Comparison of ENCODE assay signal across 15 cellular contexts in the genomic region with DNA sequence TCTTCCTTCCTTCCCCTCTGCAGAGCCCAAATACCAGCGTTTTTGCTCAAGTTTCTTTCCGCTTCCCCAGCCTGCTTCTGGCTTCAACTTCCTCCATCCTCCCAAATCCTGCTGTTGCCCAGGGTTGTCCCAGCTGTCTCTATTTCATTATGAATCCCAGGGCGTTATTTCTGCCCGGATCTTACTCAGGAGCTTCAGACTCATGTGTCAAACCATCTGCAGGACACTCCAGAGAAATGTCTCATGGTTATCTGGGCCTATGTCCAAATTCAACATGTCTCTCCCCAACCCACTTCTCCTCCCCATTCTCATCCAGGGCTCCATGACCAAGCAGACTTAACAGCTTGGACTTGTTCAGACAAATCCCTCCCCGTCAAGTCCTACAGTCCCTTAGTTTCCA. TPM values are rescaled to one million over a fixed set of nuclear protein-coding genes. Genes with fewer than 3 reads are reported as not detected.
DNase-seq lines count a peak whose midpoint lies in the region; ATAC-seq, FAIRE-seq and TF ChIP-seq lines count a peak whose summit lies in the region.
"Had no signal": no experiment of that assay in that cellular context is flagged by ENCODE, and none has a peak within 500 bp of the region (broad histone marks: within the 10 kb centered on the region; RNA-seq: fewer than 3 reads in every experiment).

No MANE protein-coding gene starts in this region.

- intact Hi-C loops in MCF 10A (cut with micrococcal nuclease) = no loop called here
- intact Hi-C loops in breast epithelium (cut with DNase I; ENCODE audit: low total_unique reads) = no loop called here

- H2AFZ ChIP-seq in keratinocyte (ENCODE audit: control insufficient read depth, low read length) = peak overlapping the region; percentile 50

- no peaks in the 10 kb centered on the region for H3K9me1 ChIP-seq in keratinocyte (ENCODE audit: control insufficient read depth, extremely low read depth, insufficient read depth, low read length)

- H3K27ac ChIP-seq in breast epithelium (no peak overlapping the region), keratinocyte (ENCODE audit: control insufficient read depth, insufficient read depth, low read length) (no peak overlapping the region)
- H3K27ac ChIP-seq: thoracic aorta, VCaP had no signal

- H3K27ac Mint-ChIP-seq in MCF 10A (ENCODE audit: low read depth, unreplicated experiment) = peak overlapping the region; percentile 90
- H3K27ac Mint-ChIP-seq: activated T-cell treated with anti-CD3 and anti-CD28 coated beads, Interleukin-2, amount 50 U/mL, for 24 hours; natural killer cell had no signal

- dilution Hi-C loops in keratinocyte (cut with MboI; ENCODE audit: extremely low pct_ligation_motif_present, low sequenced_read_pairs) = no loop called here

- CTCF ChIA-PET in MCF 10A (lab: Yijun Ruan, JAX) = interaction anchor here (0.6 to 8.5 kb wide), 11 partner anchors 9 to 279 kb away, joined by 3 to 80 read pairs (median 5); no protein-coding TSS in a partner anchor

- H3K27me3 ChIP-seq in breast epithelium = no peaks in the 10 kb centered on the region
- no peaks in the 10 kb centered on the region for H3K27me3 ChIP-seq in keratinocyte (ENCODE audit: control insufficient read depth, extremely low read depth, insufficient read depth, low read length)

- no peak for TF ChIP-seq POLR2A in breast epithelium (IDR thresholded peaks at IDR 0.05)

- H3K9me3 Mint-ChIP-seq in MCF 10A (ENCODE audit: unreplicated experiment) = no peaks in the 10 kb centered on the region

- H4K20me1 ChIP-seq in keratinocyte (ENCODE audit: control insufficient read depth, extremely low read depth, insufficient read depth, low read length) = no peaks in the 10 kb centered on the region

- POLR2A ChIA-PET in MCF 10A (lab: Yijun Ruan, JAX) = interaction anchor here (0.7 to 1.7 kb wide), 10 partner anchors 8 to 946 kb away, joined by 3 to 8 read pairs (median 4); partner anchors contain the start of gene ARHGAP22

- no peak for ATAC-seq in GM21367 (IDR thresholded peaks at IDR 0.05; ENCODE audit: unreplicated experiment)
- ATAC-seq: natural killer cell, PC-3 had no signal

- H3K27me3 Mint-ChIP-seq in MCF 10A (ENCODE audit: insufficient read depth, unreplicated experiment) = no peaks in the 10 kb centered on the region
- H3K27me3 Mint-ChIP-seq: activated T-cell treated with anti-CD3 and anti-CD28 coated beads, Interleukin-2, amount 50 U/mL, for 24 hours had no signal

- no peak for TF ChIP-seq CTCF in MCF 10A (IDR thresholded peaks at IDR 0.05; ENCODE audit: unreplicated experiment)
- no peak for TF ChIP-seq CTCF in breast epithelium (IDR thresholded peaks at IDR 0.05)
- no peak for TF ChIP-seq CTCF in keratinocyte (optimal IDR thresholded peaks at IDR 0.05 in 1 of 3, IDR thresholded peaks at IDR 0.05 in 1 of 3, conservative IDR thresholded peaks at IDR 0.05 in 1 of 3; ENCODE audit: extremely low read depth in 1 of 3, insufficient read depth in 2 of 3, low read length in 3 of 3)

- H3K79me2 ChIP-seq in keratinocyte (ENCODE audit: control insufficient read depth, insufficient read depth, low read length) = no peaks in the 10 kb centered on the region

- H3K4me2 ChIP-seq in keratinocyte (ENCODE audit: control insufficient read depth, extremely low read depth, insufficient read depth, low read depth, low read length) = peak overlapping the region; percentile 11

- no peak overlapping the region for H3K4me3 ChIP-seq in breast epithelium
- no peak overlapping the region for H3K4me3 ChIP-seq in keratinocyte (ENCODE audit: control insufficient read depth in 2 of 3, extremely low read depth in 1 of 3, insufficient read depth in 2 of 3, low read depth in 1 of 3, low read length in 3 of 3)
- H3K4me3 ChIP-seq: thoracic aorta had no signal

- peak overlapping the region; percentile 44 for H3K4me3 Mint-ChIP-seq in MCF 10A (ENCODE audit: unreplicated experiment)
- H3K4me3 Mint-ChIP-seq: activated T-cell treated with anti-CD3 and anti-CD28 coated beads, Interleukin-2, amount 50 U/mL, for 24 hours; natural killer cell had no signal

- no TSS peak for BruUV-seq in MCF 10A (replicated peaks; lab: Mats Ljungman, UMichigan)

- H3K4me1 Mint-ChIP-seq in MCF 10A (ENCODE audit: insufficient read depth, unreplicated experiment) = peaks cover 20% of the 10 kb centered on the region
- H3K4me1 Mint-ChIP-seq: natural killer cell had no signal

- no peaks in the 10 kb centered on the region for H3K9me3 ChIP-seq in breast epithelium
- peaks cover 3% of the 10 kb centered on the region for H3K9me3 ChIP-seq in keratinocyte (ENCODE audit: control insufficient read depth, low read depth, low read length)
- H3K9me3 ChIP-seq: thoracic aorta had no signal

- H3K36me3 Mint-ChIP-seq in MCF 10A (ENCODE audit: insufficient read depth, unreplicated experiment) = peaks cover 6% of the 10 kb centered on the region
- H3K36me3 Mint-ChIP-seq: natural killer cell had no signal

- H3K4me1 ChIP-seq in breast epithelium = no peaks in the 10 kb centered on the region
- peaks cover 15% of the 10 kb centered on the region for H3K4me1 ChIP-seq in keratinocyte (ENCODE audit: control insufficient read depth, extremely low read depth, insufficient read depth, low read length)

- no peak overlapping the region for H3K9ac ChIP-seq in keratinocyte (ENCODE audit: control insufficient read depth, extremely low read depth, insufficient read depth, low read length)

- DNase-seq in MCF 10A (ENCODE audit: unreplicated experiment) (peak; percentile 87), breast epithelium (ENCODE audit: low spot score in 2 of 2) (no peak), dedifferentiated amniotic fluid mesenchymal stem cell (ENCODE audit: extremely low spot score) (peak; percentile 49), keratinocyte (ENCODE audit: low read depth, low spot score) (no peak), SHP77 (lab: John Stamatoyannopoulos, UW) (no peak), HK-2 (ENCODE audit: unreplicated experiment) (no peak)
- no peak for DNase-seq in activated CD4-positive, alpha-beta T cell treated with anti-CD3 and anti-CD28 coated beads for 48 hours
- DNase-seq: activated T-cell treated with anti-CD3 and anti-CD28 coated beads, Interleukin-2, amount 50 U/mL, for 24 hours; natural killer cell; NCI-H1092; PC-3 had no signal

- no peaks in the 10 kb centered on the region for H3K36me3 ChIP-seq in breast epithelium
- no peaks in the 10 kb centered on the region for H3K36me3 ChIP-seq in keratinocyte (ENCODE audit: control insufficient read depth in 2 of 2, extremely low read depth in 1 of 2, insufficient read depth in 2 of 2, low read length in 2 of 2)
- H3K36me3 ChIP-seq: thoracic aorta had no signal

- peak; percentile 98 for FAIRE-seq in keratinocyte (lab: Jason Lieb, UNC)
- FAIRE-seq: colon had no signal

RNA-seq across cellular contexts. Expression of gene ARHGAP22, which starts 15.6 kb away (rescaled TPM):
- total RNA-seq in MCF 10A (2022) (4.0 and 6.3 TPM in 2 replicates), breast epithelium (1 to 10 TPM; 2.6 to 8.2 (median 4.8) TPM)
- 4.9 to 8.7 TPM (median 6.4 TPM) in 3 replicates for polyA plus RNA-seq in keratinocyte
- 3.0 TPM for polyA plus RNA-seq in keratinocyte (2011; ENCODE audit: low read depth)
- 4.1 and 7.4 TPM in 2 replicates for polyA plus RNA-seq in keratinocyte (2011; cell fraction: cytosol; rRNA removed)
- 10.3 and 11.8 TPM in 2 replicates for polyA plus RNA-seq in keratinocyte (2011; cell fraction: nucleus; rRNA removed)
- 2.9 and 17.7 TPM in 2 replicates for polyA plus RNA-seq in keratinocyte (2012; ENCODE audit: low replicate concordance)
- 3.5 to 8.1 TPM (median 3.5 TPM) in 3 replicates for polyA minus RNA-seq in keratinocyte
- polyA minus RNA-seq in keratinocyte (2011; cell fraction: cytosol; rRNA and poly(A)+ RNA removed) = 10.4 TPM
- polyA minus RNA-seq in keratinocyte (2011; cell fraction: nucleus; rRNA and poly(A)+ RNA removed) = 6.7 and 8.0 TPM in 2 replicates

Comparison
In these comparisons a context has a peak if more than half of its experiments do, and no peak if none do; other contexts are left out.
1. DNase-seq: peak in MCF 10A (single experiment) and dedifferentiated amniotic fluid mesenchymal stem cell (single experiment); none in breast epithelium (0 of 2), keratinocyte (single experiment), SHP77 (0 of 2), HK-2 (single experiment) and activated CD4-positive, alpha-beta T cell treated with anti-CD3 and anti-CD28 coated beads for 48 hours (single experiment).